In genomic region chr4:56465599-56466295, GRCh38 we compare ENCODE assay signal across 9 cellular contexts. TPM values are rescaled to one million over a fixed set of nuclear protein-coding genes. Genes with fewer than 3 reads are reported as not detected.
DNase-seq lines count a peak whose midpoint lies in the region; ATAC-seq, FAIRE-seq and TF ChIP-seq lines count a peak whose summit lies in the region.
"Had no signal": no experiment of that assay in that cellular context is flagged by ENCODE, and none has a peak within 500 bp of the region (broad histone marks: within the 10 kb centered on the region; RNA-seq: fewer than 3 reads in every experiment).

No MANE protein-coding gene starts in this region.

- H3K27me3 ChIP-seq in PC-9 (ENCODE audit: insufficient read depth, low read depth), result no peaks in the 10 kb centered on the region

- FAIRE-seq in GM12892 (lab: Jason Lieb, UNC), result no peak

- ATAC-seq in HG03039 (IDR thresholded peaks at IDR 0.05; ENCODE audit: unreplicated experiment), result no peak

- H3K4me1 Mint-ChIP-seq in endothelial cell (ENCODE audit: unreplicated experiment), result peaks cover 53% of the 10 kb centered on the region

- H4K20me1 ChIP-seq in PC-9 (ENCODE audit: insufficient read depth), result 0 out of 2 replicates have a peak, but pooled peaks cover 9% of the 10 kb centered on the region

- H3K4me3 ChIP-seq in GM12875 (ENCODE audit: low read depth, low read length) (peak overlapping the region; percentile 83), PC-9 (peak overlapping the region; percentile 96)

- no peaks in the 10 kb centered on the region for H3K9me2 ChIP-seq in PC-9 (ENCODE audit: insufficient read depth)

- H3K4me3 Mint-ChIP-seq in endothelial cell (ENCODE audit: unreplicated experiment), result peak overlapping the region; percentile 98

- H3K27ac Mint-ChIP-seq in endothelial cell (ENCODE audit: unreplicated experiment), result peak overlapping the region; percentile 96

- H3F3A ChIP-seq in PC-9 (ENCODE audit: insufficient read depth, low read depth), result peaks cover 25% of the 10 kb centered on the region; the same call in 1 of the 2 replicates

- TF ChIP-seq CTCF in GM12875 (IDR thresholded peaks at IDR 0.05; ENCODE audit: borderline replicate concordance, insufficient read depth, low read depth, low read length) (no peak), PC-9 (conservative IDR thresholded peaks at IDR 0.05) (no peak), endothelial cell (IDR thresholded peaks at IDR 0.05; ENCODE audit: unreplicated experiment) (no peak)

- no peaks in the 10 kb centered on the region for H3K9me3 Mint-ChIP-seq in endothelial cell (ENCODE audit: unreplicated experiment)

- H2AFZ ChIP-seq in PC-9, result no peak overlapping the region

- CTCF ChIA-PET in PC-9 (lab: Charles Lee), result interaction anchor here (0.6 kb wide), 1 partner anchor 303 kb away, joined by 3 read pairs; no protein-coding TSS in a partner anchor

- H3K36me3 Mint-ChIP-seq in endothelial cell (ENCODE audit: low read depth, unreplicated experiment), result peaks cover 17% of the 10 kb centered on the region

- BruUV-seq in PC-9 (replicated peaks; lab: Mats Ljungman, UMichigan), result no TSS peak

- no peaks in the 10 kb centered on the region for H3K9me3 ChIP-seq in PC-9 (ENCODE audit: insufficient read depth, low read depth)

- peak overlapping the region; percentile 87 for H3K4me2 ChIP-seq in PC-9

- H3K27ac ChIP-seq in PC-9, result peak overlapping the region; percentile 54

- POLR2A ChIA-PET in PC-9 (lab: Charles Lee; ENCODE audit: unreplicated experiment), result interaction anchor here (0.6 to 0.8 kb wide), 4 partner anchors 30 to 865 kb away, joined by 3 to 11 read pairs (median 4); partner anchors contain the start of genes PAICS and PPAT

- peaks cover 19% of the 10 kb centered on the region; the same call in 1 of the 2 replicates for H3K36me3 ChIP-seq in PC-9 (ENCODE audit: low read depth)

- peaks cover 12% of the 10 kb centered on the region for H3K27me3 Mint-ChIP-seq in endothelial cell (ENCODE audit: unreplicated experiment)

- no peak for TF ChIP-seq POLR2A in GM12892 (IDR thresholded peaks at IDR 0.05; ENCODE audit: low read depth, low read length)

- peaks cover 26% of the 10 kb centered on the region for H3K4me1 ChIP-seq in PC-9 (replicated peaks; ENCODE audit: insufficient read depth)

- peak; percentile 2 to 55 for DNase-seq in PC-9
- DNase-seq in endothelial cell (ENCODE audit: low spot score), result no peak
- DNase-seq in renal cortical epithelial cell (ENCODE audit: low read depth), result peak; percentile 38
- no peak for DNase-seq in activated CD8-positive, alpha-beta memory T cell treated with anti-CD3 and anti-CD28 coated beads, Interleukin-2, amount 50 U/mL, for 48 hours
- no peak for DNase-seq in GM12892 (ENCODE audit: insufficient read length)
- no peak for DNase-seq in stimulated activated CD4-positive, alpha-beta T cell treated with anti-CD3 and anti-CD28 coated beads, Interleukin-12 subunit alpha, Interleukin-12 subunit beta, amount 100 ng/mL, for 4 hours

- H3K79me2 ChIP-seq in PC-9 (ENCODE audit: low read depth), result peaks cover 64% of the 10 kb centered on the region

- intact Hi-C loops in PC-9 (cut with micrococcal nuclease; ENCODE audit: unreplicated experiment), result no loop called here

RNA-seq across cellular contexts. Expression of gene SRP72, which starts 1.7 kb away (rescaled TPM):
- total RNA-seq in PC-9 (2021), result 72.8 and 92.4 TPM in 2 replicates
- 142 TPM for total RNA-seq in endothelial cell (ENCODE audit: unreplicated experiment)
- 69.8 and 125 TPM in 2 replicates for total RNA-seq in renal cortical epithelial cell
- 88.2 TPM for polyA plus RNA-seq in GM12892 (2012; ENCODE audit: missing spikeins)

RNA-seq across cellular contexts. Expression of gene PAICS, which starts 29.7 kb away (rescaled TPM):
- total RNA-seq in PC-9 (2021) (78.6 and 106 TPM in 2 replicates), endothelial cell (ENCODE audit: unreplicated experiment) (74.8 TPM), renal cortical epithelial cell (62.7 and 137 TPM in 2 replicates)
- 264 TPM for polyA plus RNA-seq in GM12892 (2012; ENCODE audit: missing spikeins)

RNA-seq across cellular contexts. Expression of gene PPAT, which starts 30.3 kb away (rescaled TPM):
- 21.3 and 22.5 TPM in 2 replicates for total RNA-seq in PC-9 (2021)
- 13.3 TPM for total RNA-seq in endothelial cell (ENCODE audit: unreplicated experiment)
- 36.5 and 39.2 TPM in 2 replicates for total RNA-seq in renal cortical epithelial cell
- 31.1 TPM for polyA plus RNA-seq in GM12892 (2012; ENCODE audit: missing spikeins)

RNA-seq across cellular contexts. Expression of gene ARL9, which starts 39.8 kb away (rescaled TPM):
- total RNA-seq in PC-9 (2021) (not detected in 2 replicates), endothelial cell (ENCODE audit: unreplicated experiment) (not detected), renal cortical epithelial cell (0.40 and 0.69 TPM in 2 replicates)
- not detected for polyA plus RNA-seq in GM12892 (2012; ENCODE audit: missing spikeins)
- total RNA-seq: lung microvascular endothelial cell had no signal

Comparison
In these comparisons a context has a peak if more than half of its experiments do, and no peak if none do; other contexts are left out.
1. DNase-seq: peak in PC-9 (2 of 2) and renal cortical epithelial cell (single experiment); none in endothelial cell (single experiment), activated CD8-positive, alpha-beta memory T cell treated with anti-CD3 and anti-CD28 coated beads, Interleukin-2, amount 50 U/mL, for 48 hours (single experiment), GM12892 (single experiment) and stimulated activated CD4-positive, alpha-beta T cell treated with anti-CD3 and anti-CD28 coated beads, Interleukin-12 subunit alpha, Interleukin-12 subunit beta, amount 100 ng/mL, for 4 hours (single experiment).